ENCODE assay signal across 8 cellular contexts in the genomic region with DNA sequence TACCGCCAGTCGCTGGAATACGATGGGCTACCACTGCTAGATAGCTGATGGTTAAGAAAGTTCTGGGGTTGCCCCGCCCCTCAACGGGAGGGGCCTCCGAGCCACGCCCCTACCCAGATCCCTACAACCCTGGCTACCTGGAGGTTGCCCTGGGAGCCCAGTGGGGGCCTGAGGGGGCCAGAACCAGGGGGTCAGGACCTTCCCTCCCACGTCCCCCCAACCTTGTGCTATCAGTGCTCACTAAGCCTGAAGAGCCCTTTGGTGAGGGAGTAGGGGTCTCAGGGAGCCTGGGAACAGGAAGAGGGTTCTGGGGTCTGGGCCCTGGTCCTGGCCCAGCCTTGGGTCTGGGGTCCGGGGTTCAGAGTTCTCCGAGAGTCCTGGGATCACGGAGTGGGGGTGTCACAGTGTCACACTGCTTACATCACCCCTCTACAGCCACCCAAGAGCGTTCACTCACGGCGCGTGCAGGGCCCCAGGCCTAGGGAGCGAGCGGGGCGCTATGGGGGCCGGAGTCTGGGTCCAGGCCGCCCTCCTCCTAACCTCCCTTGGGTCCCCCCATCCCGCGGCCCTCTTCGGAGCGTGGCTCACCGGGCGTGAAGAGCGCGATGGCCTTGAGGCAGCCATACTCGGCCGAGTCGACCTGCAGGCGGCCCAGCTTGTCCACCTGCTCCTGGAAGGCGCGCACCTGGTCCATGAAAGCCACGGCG. TPM values are rescaled to one million over a fixed set of nuclear protein-coding genes. Genes with fewer than 3 reads are reported as not detected.
DNase-seq lines count a peak whose midpoint lies in the region; ATAC-seq and TF ChIP-seq lines count a peak whose summit lies in the region.

No MANE protein-coding gene starts in this region.

- intact Hi-C loops in Panc1 (cut with micrococcal nuclease; ENCODE audit: unreplicated experiment) (no loop called here), head of caudate nucleus (cut with DNase I) (loop anchor here (10.0 kb wide), 1 partner anchor 170 kb away; no protein-coding TSS in a partner anchor)

- peak overlapping the region; percentile 57 to 80 for H3K4me3 ChIP-seq in Panc1 (ENCODE audit: low read depth in 2 of 2, low read length in 2 of 2)
- peak overlapping the region; percentile 54 for H3K4me3 ChIP-seq in retinal pigment epithelial cell (ENCODE audit: low read length)

- POLR2A ChIA-PET in Panc1 (lab: Charles Lee) = interaction anchor here (0.6 kb wide), 1 partner anchor 184 kb away, joined by 3 read pairs; no protein-coding TSS in a partner anchor

- H3K36me3 ChIP-seq in Panc1 (ENCODE audit: control insufficient read depth, insufficient read depth, low read length) = peaks cover 7% of the 10 kb centered on the region

- H3K9me3 ChIP-seq in Panc1 (ENCODE audit: control insufficient read depth, insufficient read depth, low read depth, low read length) = no peaks in the 10 kb centered on the region

- peak; percentile 43 for ATAC-seq in HG03175 (IDR thresholded peaks at IDR 0.05; ENCODE audit: unreplicated experiment)
- ATAC-seq in Panc1 = peak; percentile 68
- ATAC-seq in GM18519 (IDR thresholded peaks at IDR 0.05; ENCODE audit: low FRiP score, unreplicated experiment) = no peak

- TF ChIP-seq CTCF in Panc1 (IDR thresholded peaks at IDR 0.05) (no peak), retinal pigment epithelial cell (conservative IDR thresholded peaks at IDR 0.05; ENCODE audit: low read depth, low read length) (no peak)

- CTCF ChIA-PET in Panc1 (lab: Charles Lee) = no interaction called here

- peak; percentile 65 for DNase-seq in DMS53 (lab: John Stamatoyannopoulos, UW)
- DNase-seq in DMS53 treated with DMSO at 0.1 percent for 48 hours (lab: John Stamatoyannopoulos, UW; ENCODE audit: unreplicated experiment) = no peak
- DNase-seq in Panc1 (ENCODE audit: low read depth, low spot score) = no peak
- peak; percentile 34 for DNase-seq in activated gamma-delta T cell treated with anti-CD3 and anti-CD28 coated beads, Interleukin-2, amount 50 U/mL, for 16 hours (ENCODE audit: low read depth)
- peak in 36 of 42 donors; percentile 23 to 80 (median 56) for DNase-seq in head of caudate nucleus
- DNase-seq in retinal pigment epithelial cell (ENCODE audit: low read depth) = no peak

- peak overlapping the region; percentile 92 for H3K27ac ChIP-seq in Panc1 (ENCODE audit: low read length)

- BruUV-seq in Panc1 (replicated peaks; lab: Mats Ljungman, UMichigan) = no TSS peak

- in situ Hi-C loops in Panc1 (cut with HindIII; ENCODE audit: low pct_unique_long_range_greater_than_20kb, low sequenced_read_pairs) = no loop called here

- peaks cover 32% of the 10 kb centered on the region for H3K4me1 ChIP-seq in Panc1 (ENCODE audit: control insufficient read depth, insufficient read depth, low read length)

- H3K27me3 ChIP-seq in Panc1 (ENCODE audit: control insufficient read depth, insufficient read depth, low read length) = no peaks in the 10 kb centered on the region

RNA-seq across cellular contexts. Expression of a gene that starts 9.0 kb away (rescaled TPM):
- total RNA-seq in Panc1 (2021; ENCODE audit: unreplicated experiment) = 37.1 TPM
- polyA plus RNA-seq in Panc1 (2012; ENCODE audit: insufficient read length) = 41.8 TPM

RNA-seq across cellular contexts. Expression of a gene that starts 10.7 kb away (rescaled TPM):
- total RNA-seq in Panc1 (2021; ENCODE audit: unreplicated experiment) = 173 TPM
- polyA plus RNA-seq in Panc1 (2012; ENCODE audit: insufficient read length) = 246 TPM

RNA-seq across cellular contexts. Expression of a gene that starts 19.9 kb away (rescaled TPM):
- total RNA-seq in Panc1 (2021; ENCODE audit: unreplicated experiment) = 26.2 TPM
- polyA plus RNA-seq in Panc1 (2012; ENCODE audit: insufficient read length) = 47.9 TPM

RNA-seq across cellular contexts. Expression of a gene that starts 29.5 kb away (rescaled TPM):
- total RNA-seq in Panc1 (2021; ENCODE audit: unreplicated experiment) = not detected
- polyA plus RNA-seq in Panc1 (2012; ENCODE audit: insufficient read length) = 0.39 TPM

RNA-seq across cellular contexts. Expression of a gene that starts 32.2 kb away (rescaled TPM):
- total RNA-seq in Panc1 (2021; ENCODE audit: unreplicated experiment) = 79.5 TPM
- polyA plus RNA-seq in Panc1 (2012; ENCODE audit: insufficient read length) = 119 TPM

Comparison
In these comparisons a context has a peak if more than half of its experiments do, and no peak if none do; other contexts are left out.
1. DNase-seq: peak in DMS53 (single experiment), activated gamma-delta T cell treated with anti-CD3 and anti-CD28 coated beads, Interleukin-2, amount 50 U/mL, for 16 hours (single experiment) and head of caudate nucleus (36 of 42); none in DMS53 treated with DMSO at 0.1 percent for 48 hours (single experiment), Panc1 (single experiment) and retinal pigment epithelial cell (single experiment).